Comparison of ENCODE assay signal across 8 cellular contexts in genomic region chr2:163736433-163737168, GRCh38. TPM values are rescaled to one million over a fixed set of nuclear protein-coding genes. Genes with fewer than 3 reads are reported as not detected.
DNase-seq lines count a peak whose midpoint lies in the region; ATAC-seq and TF ChIP-seq lines count a peak whose summit lies in the region.

No MANE protein-coding gene starts in this region.

- H3K4me3 ChIP-seq in liver (ENCODE audit: low read depth in 1 of 3, low read length in 3 of 3), result peak overlapping the region; percentile 75 to 96 (median 94)

- ATAC-seq in HG03354 (IDR thresholded peaks at IDR 0.05; ENCODE audit: poor library complexity, severe bottlenecking, unreplicated experiment), result no peak

- H3K9ac ChIP-seq in liver (ENCODE audit: low read depth in 1 of 2, low read length in 2 of 2), result peak overlapping the region; percentile 29 to 33

- no peaks in the 10 kb centered on the region for H3K9me3 Mint-ChIP-seq in Calu3 (ENCODE audit: low read depth, unreplicated experiment)
- no peaks in the 10 kb centered on the region for H3K9me3 Mint-ChIP-seq in type B pancreatic cell

- no peaks in the 10 kb centered on the region for H3K36me3 ChIP-seq in liver (ENCODE audit: control insufficient read depth in 4 of 4, insufficient read depth in 3 of 4, low read depth in 1 of 4, low read length in 3 of 4)

- peak; percentile 74 for DNase-seq in Calu3
- DNase-seq in NCI-H2227 (lab: John Stamatoyannopoulos, UW; ENCODE audit: unreplicated experiment), result peak; percentile 91
- peak; percentile 87 for DNase-seq in ecto neural progenitor cell (ENCODE audit: low spot score)
- peak; percentile 79 for DNase-seq in type B pancreatic cell (ENCODE audit: extremely low spot score, unreplicated experiment)
- no peak for DNase-seq in OCI-M2 (lab: John Stamatoyannopoulos, UW; ENCODE audit: unreplicated experiment)
- DNase-seq in activated effector memory CD4-positive, alpha-beta T cell treated with anti-CD3 and anti-CD28 coated beads, Interleukin-2, amount 50 U/mL, for 16 hours, result no peak

- H3K36me3 Mint-ChIP-seq in Calu3 (ENCODE audit: insufficient read depth, unreplicated experiment) (peaks cover 42% of the 10 kb centered on the region), type B pancreatic cell (no peaks in the 10 kb centered on the region)

- H3K27ac Mint-ChIP-seq in Calu3 (ENCODE audit: unreplicated experiment) (peak overlapping the region; percentile 94), type B pancreatic cell (peak overlapping the region; percentile 75)

- H3K9me3 ChIP-seq in liver (ENCODE audit: control insufficient read depth in 4 of 4, low read length in 3 of 4), result no peaks in the 10 kb centered on the region

- peak overlapping the region; percentile 85 to 91 for H3K27ac ChIP-seq in liver (ENCODE audit: low read depth in 1 of 2, low read length in 2 of 2)

- H3K4me1 Mint-ChIP-seq in Calu3 (ENCODE audit: low read depth, unreplicated experiment), result peaks cover 16% of the 10 kb centered on the region
- peaks cover 26% of the 10 kb centered on the region for H3K4me1 Mint-ChIP-seq in type B pancreatic cell (ENCODE audit: unreplicated experiment)

- TF ChIP-seq CTCF in Calu3 (IDR thresholded peaks at IDR 0.05; ENCODE audit: unreplicated experiment), result peak; percentile 27
- no peak for TF ChIP-seq CTCF in liver (IDR thresholded peaks at IDR 0.05; ENCODE audit: low read depth, low read length, missing input control)
- peak; percentile 57 for TF ChIP-seq CTCF in type B pancreatic cell (conservative IDR thresholded peaks at IDR 0.05)

- peak in 1 of 2 donors; percentile 47 for TF ChIP-seq RAD21 in liver (IDR thresholded peaks at IDR 0.05)

- no peaks in the 10 kb centered on the region for H3K27me3 ChIP-seq in liver (ENCODE audit: control insufficient read depth in 4 of 4, insufficient read depth in 4 of 4, low read length in 3 of 4)

- intact Hi-C loops in Calu3 (cut with micrococcal nuclease; ENCODE audit: unreplicated experiment), result loop anchor here (1.0 to 10.0 kb wide), 3 partner anchors 42 to 542 kb away; no protein-coding TSS in a partner anchor

- H3K27me3 Mint-ChIP-seq in Calu3 (ENCODE audit: unreplicated experiment) (no peaks in the 10 kb centered on the region), type B pancreatic cell (peaks cover 18% of the 10 kb centered on the region)

- peaks cover 0 to 14% (median 5%) of the 10 kb centered on the region in 4 donors for H3K4me1 ChIP-seq in liver (ENCODE audit: control insufficient read depth in 4 of 4, insufficient read depth in 4 of 4, low read length in 3 of 4)

- CTCF ChIA-PET in Calu3 (lab: Charles Lee), result interaction anchor here (0.6 to 0.9 kb wide), 2 partner anchors 325 to 553 kb away, joined by 3 to 6 read pairs; no protein-coding TSS in a partner anchor

- 2% methylated on average over 53 of the region's 53 CpGs for WGBS in liver

- H3K4me3 Mint-ChIP-seq in Calu3 (ENCODE audit: low read depth, unreplicated experiment) (peak overlapping the region; percentile 87), type B pancreatic cell (peak overlapping the region; percentile 87)

- BruUV-seq in Calu3 (replicated peaks; lab: Mats Ljungman, UMichigan), result no TSS peak

TF ChIP-seq in liver, 16 proteins besides CTCF, POLR2A, EP300 and RAD21:
- TF ChIP-seq EGR1 (IDR thresholded peaks at IDR 0.05; ENCODE audit: low read depth in 2 of 2) (no peak), RXRA (IDR thresholded peaks at IDR 0.05) (no peak), ATF3 (IDR thresholded peaks at IDR 0.05) (no peak), SP1 (IDR thresholded peaks at IDR 0.05) (no peak)
- TF ChIP-seq, protein P1, sequence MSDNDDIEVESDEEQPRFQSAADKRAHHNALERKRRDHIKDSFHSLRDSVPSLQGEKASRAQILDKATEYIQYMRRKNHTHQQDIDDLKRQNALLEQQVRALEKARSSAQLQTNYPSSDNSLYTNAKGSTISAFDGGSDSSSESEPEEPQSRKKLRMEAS (IDR thresholded peaks at IDR 0.05), result no peak

RNA-seq across cellular contexts. Expression of gene FIGN, which starts 0.8 kb away (rescaled TPM):
- total RNA-seq in Calu3 (2022) (8.4 and 9.1 TPM in 2 replicates), liver (1 to 10 TPM; 4.9 to 5.4 TPM), type B pancreatic cell (ENCODE audit: low replicate concordance) (8.6 and 19.5 TPM in 2 replicates)
- polyA plus RNA-seq in liver, result 1 to 10 TPM; 1.1 to 7.8 TPM

Comparison
In these comparisons a context has a peak if more than half of its experiments do, and no peak if none do; other contexts are left out.
1. DNase-seq: peak in Calu3 (single experiment), NCI-H2227 (single experiment), ecto neural progenitor cell (single experiment) and type B pancreatic cell (single experiment); none in OCI-M2 (single experiment) and activated effector memory CD4-positive, alpha-beta T cell treated with anti-CD3 and anti-CD28 coated beads, Interleukin-2, amount 50 U/mL, for 16 hours (single experiment).